In the genomic region with DNA sequence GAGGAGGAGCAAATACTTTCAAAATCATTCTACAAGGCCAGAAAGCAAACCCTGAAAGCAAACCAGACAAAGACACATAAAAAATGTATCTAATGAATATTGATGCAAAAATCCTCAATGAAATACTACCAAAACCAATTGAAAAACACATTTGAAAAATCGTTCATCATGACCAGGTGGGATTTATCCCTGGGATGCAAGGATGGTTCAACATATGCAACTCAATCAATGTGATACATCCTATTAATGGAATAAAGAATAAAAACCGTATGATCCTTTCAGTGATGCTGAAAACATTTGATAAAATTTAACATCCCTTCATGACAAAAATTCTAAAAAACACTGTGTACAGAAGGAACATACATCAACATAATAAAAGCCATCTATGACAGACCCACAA, we compare ENCODE assay signal across 11 cellular contexts.
"Had no signal": no experiment of that assay in that cellular context is flagged by ENCODE, and none has a peak within 500 bp of the region (broad histone marks: within the 10 kb centered on the region; RNA-seq: fewer than 3 reads in every experiment).

No MANE protein-coding gene starts in this region.

- H3K4me3 ChIP-seq: GM23248, GM23338, HAP-1 had no signal

- ATAC-seq: GM23338, HCT116 had no signal

- H3K4me1 ChIP-seq: HAP-1 had no signal

- DNase-seq: GM23248, GOT3, H7, H9, HCEC 1CT, HFFc6 had no signal

- FAIRE-seq: H1, H54 had no signal

- H2AFZ ChIP-seq: GM23248, GM23338 had no signal

- H3K27ac ChIP-seq: GM23248 had no signal

- H3K4me2 ChIP-seq: GM23338 had no signal

- H3K9ac ChIP-seq: GM23248 had no signal

- H3K36me3 ChIP-seq: HAP-1 had no signal

- H3K9me3 ChIP-seq: HAP-1 had no signal
